20 cellular contexts compared by ENCODE assay signal in genomic region chrX:29691044-29691443, GRCh38.
"Had no signal": no experiment of that assay in that cellular context is flagged by ENCODE, and none has a peak within 500 bp of the region (broad histone marks: within the 10 kb centered on the region; RNA-seq: fewer than 3 reads in every experiment).

No MANE protein-coding gene starts in this region.

- H3K4me3 ChIP-seq: K562 had no signal

- H3K27ac Mint-ChIP-seq: IgD-negative memory B cell, T-cell had no signal

- H3K27me3 Mint-ChIP-seq: IgD-negative memory B cell, T-cell had no signal

- DNase-seq: Kasumi-1, MM.1S, NCI-H1092 treated with DMSO at 0.1 percent for 48 hours, NCI-H146, NCI-H1694 treated with DMSO at 0.1 percent for 48 hours, NCI-H2029, NCI-H2171, NCI-H226, NCI-H510A, NCI-H524 treated with DMSO at 0.1 percent for 48 hours, NCI-H69, NCI-H774, RPMI8226, SHP77, SK-N-SH, SW 1271, T-cell had no signal

- H3K36me3 Mint-ChIP-seq: T-cell had no signal

- H3K4me3 Mint-ChIP-seq: IgD-negative memory B cell, T-cell had no signal

- H3K9me3 Mint-ChIP-seq: IgD-negative memory B cell had no signal

- H3K4me2 ChIP-seq: KMS-11, SK-N-SH had no signal

- H3K9ac ChIP-seq: KMS-11, SK-N-SH had no signal

- FAIRE-seq: K562 had no signal

- H3K9me3 ChIP-seq: SK-N-SH had no signal

- H3K27ac ChIP-seq: KMS-11 had no signal

- H3K4me1 Mint-ChIP-seq: IgD-negative memory B cell, T-cell had no signal
